In the genomic region with DNA sequence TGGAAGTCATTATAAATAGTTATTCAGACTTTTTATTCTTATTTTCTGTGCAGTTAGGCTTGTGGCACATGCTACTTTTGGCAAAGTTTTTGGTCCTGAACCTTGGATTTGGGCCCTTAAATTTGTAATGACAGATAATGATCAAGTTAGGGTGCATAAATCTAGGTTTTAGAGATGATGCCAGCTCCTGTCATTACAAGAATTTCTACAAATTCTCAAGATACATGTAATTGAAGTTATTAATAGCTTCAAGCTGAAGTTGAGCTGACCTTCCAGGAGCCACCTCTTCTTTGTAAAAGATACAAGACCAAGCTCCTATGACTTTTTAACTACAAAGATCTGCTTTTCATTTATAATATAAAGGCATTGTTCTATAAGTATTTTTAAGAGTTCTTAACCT, we compare ENCODE assay signal across 29 cellular contexts.
"Had no signal": no experiment of that assay in that cellular context is flagged by ENCODE, and none has a peak within 500 bp of the region (broad histone marks: within the 10 kb centered on the region; RNA-seq: fewer than 3 reads in every experiment).

No MANE protein-coding gene starts in this region.

- H3K4me1 Mint-ChIP-seq: activated B cell treated with CpG ODN at 0.5 μM for 24 hours; activated CD4-positive, alpha-beta memory T cell treated with anti-CD3 and anti-CD28 coated beads, Interleukin-2, amount 10 ng/mL, durations not matched to agents 7 days and 5 days; activated CD4-positive, alpha-beta T cell treated with anti-CD3 and anti-CD28 coated beads, Interleukin-2, amount 10 ng/mL, durations not matched to agents 7 days and 5 days; activated CD8-positive, alpha-beta memory T cell treated with anti-CD3 and anti-CD28 coated beads, Interleukin-2, amount 10 ng/mL, durations not matched to agents 7 days and 5 days; activated naive CD8-positive, alpha-beta T cell treated with anti-CD3 and anti-CD28 coated beads for 36 hours had no signal

- ATAC-seq: activated CD8-positive, alpha-beta memory T cell treated with anti-CD3 and anti-CD28 coated beads, Interleukin-2, amount 10 ng/mL, durations not matched to agents 7 days and 5 days; activated CD8-positive, alpha-beta T cell treated with anti-CD3 and anti-CD28 coated beads, Interleukin-2, amount 10 ng/mL, durations not matched to agents 7 days and 5 days; activated naive CD4-positive, alpha-beta T cell treated with anti-CD3 and anti-CD28 coated beads, Interleukin-2, amount 50 U/mL, for 72 hours; body of pancreas had no signal

- H3K9me3 Mint-ChIP-seq: activated B cell treated with CpG ODN at 0.5 μM for 24 hours; activated CD4-positive, alpha-beta memory T cell treated with anti-CD3 and anti-CD28 coated beads, Interleukin-2, amount 10 ng/mL, durations not matched to agents 7 days and 5 days; activated CD4-positive, alpha-beta T cell treated with anti-CD3 and anti-CD28 coated beads, Interleukin-2, amount 10 ng/mL, durations not matched to agents 7 days and 5 days; activated naive CD4-positive, alpha-beta T cell treated with anti-CD3 and anti-CD28 coated beads for 36 hours; activated naive CD4-positive, alpha-beta T cell treated with anti-CD3 and anti-CD28 coated beads, Interleukin-2, amount 50 U/mL, for 72 hours; activated naive CD8-positive, alpha-beta T cell treated with anti-CD3 and anti-CD28 coated beads for 36 hours; activated T-helper 2 cell treated with anti-CD3 and anti-CD28 coated beads, Interferon-gamma antibody, Interleukin-2, Interleukin-4, amounts not matched to agents 10 μg/mL and 5 μg/mL and 100 μg/mL, durations not matched to agents 14 hours and 24 hours and 36 hours; T-helper 1 cell treated with Interleukin-12 subunit alpha and Interleukin-12 subunit beta and Interleukin-4 antibody, amounts not matched to agents 30 μg/mL and 1 μg/mL, for 36 hours; T-helper 2 cell treated with Interferon-gamma antibody and Interleukin-4, amounts not matched to agents 5 μg/mL and 100 μg/mL, for 36 hours had no signal

- H3K36me3 Mint-ChIP-seq: activated CD8-positive, alpha-beta memory T cell treated with anti-CD3 and anti-CD28 coated beads, Interleukin-2, amount 10 ng/mL, durations not matched to agents 7 days and 5 days; activated naive CD4-positive, alpha-beta T cell treated with anti-CD3 and anti-CD28 coated beads, Interleukin-2, amount 50 U/mL, for 72 hours; activated naive CD8-positive, alpha-beta T cell treated with anti-CD3 and anti-CD28 coated beads for 36 hours had no signal

- H3K27me3 Mint-ChIP-seq: activated CD4-positive, alpha-beta memory T cell treated with anti-CD3 and anti-CD28 coated beads, Interleukin-2, amount 10 ng/mL, durations not matched to agents 7 days and 5 days; activated CD4-positive, alpha-beta T cell treated with anti-CD3 and anti-CD28 coated beads, Interleukin-2, amount 10 ng/mL, durations not matched to agents 7 days and 5 days; activated CD8-positive, alpha-beta memory T cell treated with anti-CD3 and anti-CD28 coated beads, Interleukin-2, amount 10 ng/mL, durations not matched to agents 7 days and 5 days; activated naive CD8-positive, alpha-beta T cell treated with anti-CD3 and anti-CD28 coated beads for 36 hours had no signal

- DNase-seq: activated B cell treated with CpG ODN at 0.5 μM for 24 hours; activated CD4-positive, alpha-beta memory T cell treated with anti-CD3 and anti-CD28 coated beads, Interleukin-2, amount 10 ng/mL, durations not matched to agents 7 days and 5 days; activated CD4-positive, alpha-beta T cell treated with anti-CD3 and anti-CD28 coated beads for 4 hours; activated CD4-positive, alpha-beta T cell treated with anti-CD3 and anti-CD28 coated beads, Interleukin-2, amount 10 ng/mL, durations not matched to agents 7 days and 5 days; activated CD4-positive, alpha-beta T cell treated with anti-CD3 and anti-CD28 coated beads, Interleukin-2, amount 50 U/mL, for 48 hours; activated CD4-positive, CD25-positive, alpha-beta regulatory T cell treated with anti-CD3 and anti-CD28 coated beads, Interleukin-2, amount 50 U/mL, for 72 hours; activated CD8-positive, alpha-beta memory T cell treated with anti-CD3 and anti-CD28 coated beads for 24 hours; activated CD8-positive, alpha-beta memory T cell treated with anti-CD3 and anti-CD28 coated beads, Interleukin-2, amount 10 ng/mL, durations not matched to agents 7 days and 5 days; activated CD8-positive, alpha-beta memory T cell treated with anti-CD3 and anti-CD28 coated beads, Interleukin-2, amount 50 U/mL, for 48 hours; activated CD8-positive, alpha-beta T cell treated with anti-CD3 and anti-CD28 coated beads, Interleukin-2, amount 10 ng/mL, durations not matched to agents 7 days and 5 days; activated effector memory CD4-positive, alpha-beta T cell treated with Interleukin-2 at 50 U/mL for 16 hours; activated gamma-delta T cell; activated naive CD4-positive, alpha-beta T cell treated with anti-CD3 and anti-CD28 coated beads for 36 hours; activated naive CD4-positive, alpha-beta T cell treated with anti-CD3 and anti-CD28 coated beads, Interleukin-2, amount 50 U/mL, for 16 hours; activated naive CD8-positive, alpha-beta T cell treated with anti-CD3 and anti-CD28 coated beads for 36 hours; activated T-cell treated with anti-CD3 and anti-CD28 coated beads, Interleukin-2, amount 50 U/mL, for 24 hours; activated T-cell treated with anti-CD3 and anti-CD28 coated beads, Interleukin-2, amount 50 U/mL, for 48 hours; adrenal gland; amniotic stem cell; aorta; body of pancreas; brain microvascular endothelial cell; central memory CD4-positive, alpha-beta T cell; T-helper 2 cell; T-helper 9 cell had no signal

- H3K27ac Mint-ChIP-seq: activated B cell treated with CpG ODN at 0.5 μM for 24 hours; activated CD4-positive, alpha-beta memory T cell treated with anti-CD3 and anti-CD28 coated beads, Interleukin-2, amount 10 ng/mL, durations not matched to agents 7 days and 5 days; activated CD4-positive, alpha-beta T cell treated with anti-CD3 and anti-CD28 coated beads, Interleukin-2, amount 10 ng/mL, durations not matched to agents 7 days and 5 days; activated CD8-positive, alpha-beta memory T cell treated with anti-CD3 and anti-CD28 coated beads, Interleukin-2, amount 10 ng/mL, durations not matched to agents 7 days and 5 days; activated CD8-positive, alpha-beta T cell treated with anti-CD3 and anti-CD28 coated beads, Interleukin-2, amount 10 ng/mL, durations not matched to agents 7 days and 5 days; activated naive CD4-positive, alpha-beta T cell treated with anti-CD3 and anti-CD28 coated beads for 36 hours; activated naive CD4-positive, alpha-beta T cell treated with anti-CD3 and anti-CD28 coated beads, Interleukin-2, amount 50 U/mL, for 72 hours; activated naive CD8-positive, alpha-beta T cell treated with anti-CD3 and anti-CD28 coated beads for 36 hours; activated T-cell treated with anti-CD3 and anti-CD28 coated beads, Interleukin-2, amount 50 U/mL, for 24 hours; activated T-helper 2 cell treated with anti-CD3 and anti-CD28 coated beads, Interferon-gamma antibody, Interleukin-2, Interleukin-4, amounts not matched to agents 10 μg/mL and 5 μg/mL and 100 μg/mL, durations not matched to agents 14 hours and 24 hours and 36 hours; T-helper 1 cell treated with Interleukin-12 subunit alpha and Interleukin-12 subunit beta and Interleukin-4 antibody, amounts not matched to agents 30 μg/mL and 1 μg/mL, for 36 hours; T-helper 2 cell treated with Interferon-gamma antibody and Interleukin-4, amounts not matched to agents 5 μg/mL and 100 μg/mL, for 36 hours had no signal

- H3K4me3 Mint-ChIP-seq: activated B cell treated with CpG ODN at 0.5 μM for 24 hours; activated CD4-positive, alpha-beta memory T cell treated with anti-CD3 and anti-CD28 coated beads, Interleukin-2, amount 10 ng/mL, durations not matched to agents 7 days and 5 days; activated CD4-positive, alpha-beta T cell treated with anti-CD3 and anti-CD28 coated beads, Interleukin-2, amount 10 ng/mL, durations not matched to agents 7 days and 5 days; activated CD8-positive, alpha-beta memory T cell treated with anti-CD3 and anti-CD28 coated beads, Interleukin-2, amount 10 ng/mL, durations not matched to agents 7 days and 5 days; activated CD8-positive, alpha-beta T cell treated with anti-CD3 and anti-CD28 coated beads, Interleukin-2, amount 10 ng/mL, durations not matched to agents 7 days and 5 days; activated naive CD4-positive, alpha-beta T cell treated with anti-CD3 and anti-CD28 coated beads for 36 hours; activated naive CD8-positive, alpha-beta T cell treated with anti-CD3 and anti-CD28 coated beads for 36 hours; activated T-cell treated with anti-CD3 and anti-CD28 coated beads, Interleukin-2, amount 50 U/mL, for 24 hours; T-helper 1 cell treated with Interleukin-12 subunit alpha and Interleukin-12 subunit beta and Interleukin-4 antibody, amounts not matched to agents 30 μg/mL and 1 μg/mL, for 36 hours; T-helper 2 cell treated with Interferon-gamma antibody and Interleukin-4, amounts not matched to agents 5 μg/mL and 100 μg/mL, for 36 hours had no signal
